ENCODE assay signal across 14 cellular contexts in the genomic region with DNA sequence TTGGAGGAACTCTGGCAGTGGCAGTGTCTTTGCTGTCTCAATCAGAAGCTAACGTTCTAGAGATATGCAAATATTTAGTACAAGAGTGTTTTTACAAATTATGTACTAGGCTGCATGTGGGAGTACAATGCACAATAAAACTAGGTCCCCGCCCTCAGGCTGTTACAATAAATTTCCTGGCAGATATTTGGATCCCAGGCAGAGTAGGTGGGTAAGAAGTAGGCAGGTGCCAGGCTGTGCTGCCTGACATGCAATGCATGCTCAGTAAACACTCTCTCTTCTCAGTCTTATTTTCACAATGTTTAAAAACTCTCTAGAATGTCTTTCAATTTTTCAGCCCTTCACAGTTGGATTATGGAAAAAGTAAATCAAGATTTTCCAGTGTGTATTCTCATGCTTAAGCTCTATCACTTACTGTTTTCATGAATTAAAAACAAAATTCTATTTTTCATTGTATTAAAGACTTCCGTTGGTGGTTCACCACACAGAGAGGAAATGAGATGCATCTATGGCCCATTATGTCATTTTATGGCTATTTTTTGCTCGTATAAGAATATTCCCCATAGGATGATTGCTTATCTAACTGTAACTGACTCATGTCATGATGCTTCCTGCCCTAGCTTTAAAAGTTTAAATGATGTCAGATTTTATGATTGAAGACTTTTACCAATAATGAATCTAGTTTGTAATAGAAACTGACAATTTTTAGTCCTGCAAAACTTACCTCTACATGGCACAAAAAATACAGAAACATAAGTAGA.
A peak's percentile ranks its signal among the peaks of the same experiment; 100 is the strongest.
DNase-seq lines count a peak whose midpoint lies in the region; ATAC-seq, FAIRE-seq and TF ChIP-seq lines count a peak whose summit lies in the region.
"Had no signal": no experiment of that assay in that cellular context is flagged by ENCODE, and none has a peak within 500 bp of the region (broad histone marks: within the 10 kb centered on the region; RNA-seq: fewer than 3 reads in every experiment).

No MANE protein-coding gene starts in this region.

- H3K4me3 ChIP-seq in uterus = no peak overlapping the region

- H3K27me3 ChIP-seq in foreskin keratinocyte = no peaks in the 10 kb centered on the region
- H3K27me3 ChIP-seq in uterus = no peaks in the 10 kb centered on the region

- H3K27ac ChIP-seq in foreskin keratinocyte = peak overlapping the region; percentile 82
- H3K27ac ChIP-seq in uterus = no peak overlapping the region

- peak; percentile 30 for DNase-seq in COLO668 (lab: John Stamatoyannopoulos, UW; ENCODE audit: unreplicated experiment)
- DNase-seq in HS-5 (ENCODE audit: low read depth) = peak; percentile 70
- peak; percentile 89 for DNase-seq in RCC 7860 (ENCODE audit: low spot score)
- DNase-seq in foreskin keratinocyte = peak; percentile 72 to 90
- no peak for DNase-seq in NCI-H187 (lab: John Stamatoyannopoulos, UW)
- DNase-seq in uterus = no peak
- no peak for DNase-seq in HK-2 (ENCODE audit: unreplicated experiment)
- DNase-seq in frontal cortex (ENCODE audit: low spot score in 2 of 2) = no peak
- DNase-seq: activated CD4-positive, alpha-beta T cell treated with anti-CD3 and anti-CD28 coated beads, Interleukin-2, amount 10 ng/mL, durations not matched to agents 7 days and 5 days; effector memory CD4-positive, alpha-beta T cell; head of caudate nucleus; KBM-7; left cardiac atrium; natural killer cell had no signal

- intact Hi-C loops in uterus (cut with DNase I; ENCODE audit: low total_unique reads) = no loop called here

- FAIRE-seq in RCC 7860 (lab: Jason Lieb, UNC) = no peak
- no peak for FAIRE-seq in frontal cortex (lab: Jason Lieb, UNC)

- no peak for TF ChIP-seq POLR2A in uterus (IDR thresholded peaks at IDR 0.05)

- TF ChIP-seq CTCF in foreskin keratinocyte (conservative IDR thresholded peaks at IDR 0.05) = no peak
- no peak for TF ChIP-seq CTCF in uterus (IDR thresholded peaks at IDR 0.05)

- H3K4me1 ChIP-seq in foreskin keratinocyte = peaks cover 40% of the 10 kb centered on the region
- no peaks in the 10 kb centered on the region for H3K4me1 ChIP-seq in uterus

- peak; percentile 49 for ATAC-seq in foreskin keratinocyte
- ATAC-seq: left cardiac atrium, natural killer cell had no signal

- H3K36me3 ChIP-seq in uterus = no peaks in the 10 kb centered on the region

- H3K9me3 ChIP-seq in uterus = no peaks in the 10 kb centered on the region

Comparison
In these comparisons a context has a peak if more than half of its experiments do, and no peak if none do; other contexts are left out.
1. DNase-seq: peak in COLO668 (single experiment), HS-5 (single experiment), RCC 7860 (single experiment) and foreskin keratinocyte (2 of 2); none in NCI-H187 (0 of 2), uterus (0 of 2), HK-2 (single experiment) and frontal cortex (0 of 2).